Comparison of ENCODE assay signal across 1 cellular context in the genomic region with DNA sequence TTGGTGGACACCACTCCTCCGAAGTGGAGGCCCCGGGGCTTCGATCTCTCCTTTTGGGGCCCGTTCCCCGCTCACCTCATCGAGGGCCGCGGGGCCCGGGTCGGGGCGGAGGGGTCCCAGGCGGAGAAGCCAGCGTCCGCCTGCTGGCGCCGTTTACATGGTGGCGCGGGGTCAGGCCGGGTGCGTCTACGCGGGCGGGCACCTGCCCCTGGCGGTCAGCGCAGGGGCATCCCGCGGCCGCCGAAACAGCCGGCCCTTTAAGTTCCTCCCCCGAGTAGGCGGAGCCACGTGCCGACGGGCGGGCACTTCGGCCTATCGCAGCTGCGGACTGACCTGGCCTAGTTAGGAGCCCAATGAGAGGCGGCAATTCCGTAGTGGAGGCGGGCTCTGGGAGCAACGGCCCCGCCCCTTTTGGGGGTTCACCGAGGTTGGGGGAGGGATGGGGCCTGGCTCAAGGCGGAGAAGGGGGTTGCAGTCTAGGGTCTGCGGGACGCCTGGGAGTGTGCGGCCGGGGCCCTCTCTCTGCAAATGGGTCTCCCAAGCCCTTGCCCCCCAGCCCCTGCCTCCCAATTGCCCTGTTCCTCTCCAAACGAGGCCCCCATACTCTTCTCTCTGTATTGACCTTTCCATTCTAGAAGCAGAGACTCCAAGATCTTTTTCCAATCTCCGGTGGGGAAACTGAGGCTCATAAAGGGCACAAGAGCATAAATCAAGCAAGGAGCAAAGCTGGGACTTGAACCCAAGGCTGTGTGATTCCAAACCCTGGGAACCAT.
TF ChIP-seq lines count a peak whose summit lies in the region.

A gene with protein sequence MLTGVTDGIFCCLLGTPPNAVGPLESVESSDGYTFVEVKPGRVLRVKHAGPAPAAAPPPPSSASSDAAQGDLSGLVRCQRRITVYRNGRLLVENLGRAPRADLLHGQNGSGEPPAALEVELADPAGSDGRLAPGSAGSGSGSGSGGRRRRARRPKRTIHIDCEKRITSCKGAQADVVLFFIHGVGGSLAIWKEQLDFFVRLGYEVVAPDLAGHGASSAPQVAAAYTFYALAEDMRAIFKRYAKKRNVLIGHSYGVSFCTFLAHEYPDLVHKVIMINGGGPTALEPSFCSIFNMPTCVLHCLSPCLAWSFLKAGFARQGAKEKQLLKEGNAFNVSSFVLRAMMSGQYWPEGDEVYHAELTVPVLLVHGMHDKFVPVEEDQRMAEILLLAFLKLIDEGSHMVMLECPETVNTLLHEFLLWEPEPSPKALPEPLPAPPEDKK (minus strand): TSS at position 259 of the 773 bp plus-strand sequence. CDS start 1,809 bp downstream, outside the sequence.

TF ChIP-seq in K562, 482 proteins besides CTCF, POLR2A, EP300 and RAD21 (continued from another document and continues in another):
- TF ChIP-seq, protein P1, sequence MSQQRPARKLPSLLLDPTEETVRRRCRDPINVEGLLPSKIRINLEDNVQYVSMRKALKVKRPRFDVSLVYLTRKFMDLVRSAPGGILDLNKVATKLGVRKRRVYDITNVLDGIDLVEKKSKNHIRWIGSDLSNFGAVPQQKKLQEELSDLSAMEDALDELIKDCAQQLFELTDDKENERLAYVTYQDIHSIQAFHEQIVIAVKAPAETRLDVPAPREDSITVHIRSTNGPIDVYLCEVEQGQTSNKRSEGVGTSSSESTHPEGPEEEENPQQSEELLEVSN (IDR thresholded peaks at IDR 0.05; ENCODE audit: borderline replicate concordance in 1 of 2, extremely low read depth in 1 of 2, insufficient read depth in 1 of 2, insufficient read length in 1 of 2, low read depth in 1 of 2, low read length in 1 of 2, poor library complexity in 1 of 2, severe bottlenecking in 1 of 2): peak; percentile 19 to 72
- TF ChIP-seq ZNF12 (CRISPR knock-in tag; IDR thresholded peaks at IDR 0.05) (no peak), ZNF23 (CRISPR knock-in tag; IDR thresholded peaks at IDR 0.05) (no peak), KAT7 (CRISPR knock-in tag; IDR thresholded peaks at IDR 0.05; ENCODE audit: borderline replicate concordance) (peak; percentile 38; the same call in 1 of the 2 replicates), FOXK1 (CRISPR knock-in tag; IDR thresholded peaks at IDR 0.05; ENCODE audit: borderline replicate concordance) (peak; percentile 90; the same call in 1 of the 2 replicates), FIP1L1 (IDR thresholded peaks at IDR 0.05; ENCODE audit: low read depth, low read length, poor library complexity, severe bottlenecking) (peak; percentile 64), XRCC5 (IDR thresholded peaks at IDR 0.05; ENCODE audit: low read depth, low read length) (peak; percentile 55; the same call in 1 of the 2 replicates), SRSF3 (IDR thresholded peaks at IDR 0.05; ENCODE audit: insufficient read depth, low read length) (no peak), SIN3A (IDR thresholded peaks at IDR 0.05; ENCODE audit: borderline replicate concordance in 2 of 2, control insufficient read depth in 1 of 2, low read depth in 2 of 2, low read length in 2 of 2) (0 out of 4 replicates have a peak, but pooled peaks of 1 of the 2 experiments have one; percentile 21), SRSF9 (IDR thresholded peaks at IDR 0.05; ENCODE audit: borderline replicate concordance, low read depth, low read length) (no peak), CREM (IDR thresholded peaks at IDR 0.05; ENCODE audit: low read depth) (peak; percentile 91), TFAM (CRISPR knock-in tag; conservative IDR thresholded peaks at IDR 0.05) (no peak), ZNF253 (CRISPR knock-in tag; conservative IDR thresholded peaks at IDR 0.05) (no peak), YBX1 (IDR thresholded peaks at IDR 0.05) (no peak), TCFL5 (CRISPR knock-in tag; conservative IDR thresholded peaks at IDR 0.05) (no peak), WHSC1 (IDR thresholded peaks at IDR 0.05; ENCODE audit: low read length) (no peak), XRCC3 (IDR thresholded peaks at IDR 0.05) (no peak), SRSF1 (IDR thresholded peaks at IDR 0.05; ENCODE audit: low read depth, low read length) (no peak), ASH1L (IDR thresholded peaks at IDR 0.05; ENCODE audit: borderline replicate concordance, low read depth, partially characterized antibody) (peak; percentile 83), RUNX1 (IDR thresholded peaks at IDR 0.05; ENCODE audit: low read depth) (no peak), MCM7 (IDR thresholded peaks at IDR 0.05) (no peak), HDAC6 (IDR thresholded peaks at IDR 0.05; ENCODE audit: low read depth, low read length) (no peak), ATF7 (IDR thresholded peaks at IDR 0.05) (peak; percentile 70), ESRRA (IDR thresholded peaks at IDR 0.05; ENCODE audit: borderline replicate concordance, low read depth) (peak; percentile 61; the same call in 1 of the 2 replicates), MYC (IDR thresholded peaks at IDR 0.05; ENCODE audit: low read depth, low read length) (peak; percentile 51), MYC (CRISPR knock-in tag; IDR thresholded peaks at IDR 0.05; ENCODE audit: borderline replicate concordance, low read depth) (no peak), ZNF668 (CRISPR knock-in tag; IDR thresholded peaks at IDR 0.05) (no peak), RHOXF2B (CRISPR knock-in tag; conservative IDR thresholded peaks at IDR 0.05) (no peak), YY1 (IDR thresholded peaks at IDR 0.05; ENCODE audit: borderline replicate concordance in 1 of 3, control insufficient read depth in 1 of 3, extremely low read depth in 1 of 3, insufficient read depth in 3 of 3, insufficient read length in 1 of 3, insufficient replicate concordance in 2 of 3, low read depth in 1 of 3, low read length in 2 of 3) (peak in 2 of 3 experiments; percentile 53 to 63), CBX2 (IDR thresholded peaks at IDR 0.05; ENCODE audit: insufficient read depth, low read length, poor library complexity, severe bottlenecking) (no peak), PTRF (tag; IDR thresholded peaks at IDR 0.05) (no peak)
- TF ChIP-seq, protein P2, sequence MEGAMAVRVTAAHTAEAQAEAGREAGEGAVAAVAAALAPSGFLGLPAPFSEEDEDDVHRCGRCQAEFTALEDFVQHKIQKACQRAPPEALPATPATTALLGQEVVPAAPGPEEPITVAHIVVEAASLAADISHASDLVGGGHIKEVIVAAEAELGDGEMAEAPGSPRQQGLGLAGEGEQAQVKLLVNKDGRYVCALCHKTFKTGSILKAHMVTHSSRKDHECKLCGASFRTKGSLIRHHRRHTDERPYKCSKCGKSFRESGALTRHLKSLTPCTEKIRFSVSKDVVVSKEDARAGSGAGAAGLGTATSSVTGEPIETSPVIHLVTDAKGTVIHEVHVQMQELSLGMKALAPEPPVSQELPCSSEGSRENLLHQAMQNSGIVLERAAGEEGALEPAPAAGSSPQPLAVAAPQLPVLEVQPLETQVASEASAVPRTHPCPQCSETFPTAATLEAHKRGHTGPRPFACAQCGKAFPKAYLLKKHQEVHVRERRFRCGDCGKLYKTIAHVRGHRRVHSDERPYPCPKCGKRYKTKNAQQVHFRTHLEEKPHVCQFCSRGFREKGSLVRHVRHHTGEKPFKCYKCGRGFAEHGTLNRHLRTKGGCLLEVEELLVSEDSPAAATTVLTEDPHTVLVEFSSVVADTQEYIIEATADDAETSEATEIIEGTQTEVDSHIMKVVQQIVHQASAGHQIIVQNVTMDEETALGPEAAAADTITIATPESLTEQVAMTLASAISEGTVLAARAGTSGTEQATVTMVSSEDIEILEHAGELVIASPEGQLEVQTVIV (CRISPR knock-in tag; IDR thresholded peaks at IDR 0.05; ENCODE audit: borderline replicate concordance): no peak
- TF ChIP-seq, protein P3, sequence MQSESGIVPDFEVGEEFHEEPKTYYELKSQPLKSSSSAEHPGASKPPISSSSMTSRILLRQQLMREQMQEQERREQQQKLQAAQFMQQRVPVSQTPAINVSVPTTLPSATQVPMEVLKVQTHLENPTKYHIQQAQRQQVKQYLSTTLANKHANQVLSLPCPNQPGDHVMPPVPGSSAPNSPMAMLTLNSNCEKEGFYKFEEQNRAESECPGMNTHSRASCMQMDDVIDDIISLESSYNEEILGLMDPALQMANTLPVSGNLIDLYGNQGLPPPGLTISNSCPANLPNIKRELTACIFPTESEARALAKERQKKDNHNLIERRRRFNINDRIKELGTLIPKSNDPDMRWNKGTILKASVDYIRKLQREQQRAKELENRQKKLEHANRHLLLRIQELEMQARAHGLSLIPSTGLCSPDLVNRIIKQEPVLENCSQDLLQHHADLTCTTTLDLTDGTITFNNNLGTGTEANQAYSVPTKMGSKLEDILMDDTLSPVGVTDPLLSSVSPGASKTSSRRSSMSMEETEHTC (IDR thresholded peaks at IDR 0.05): no peak
- TF ChIP-seq, protein P4, sequence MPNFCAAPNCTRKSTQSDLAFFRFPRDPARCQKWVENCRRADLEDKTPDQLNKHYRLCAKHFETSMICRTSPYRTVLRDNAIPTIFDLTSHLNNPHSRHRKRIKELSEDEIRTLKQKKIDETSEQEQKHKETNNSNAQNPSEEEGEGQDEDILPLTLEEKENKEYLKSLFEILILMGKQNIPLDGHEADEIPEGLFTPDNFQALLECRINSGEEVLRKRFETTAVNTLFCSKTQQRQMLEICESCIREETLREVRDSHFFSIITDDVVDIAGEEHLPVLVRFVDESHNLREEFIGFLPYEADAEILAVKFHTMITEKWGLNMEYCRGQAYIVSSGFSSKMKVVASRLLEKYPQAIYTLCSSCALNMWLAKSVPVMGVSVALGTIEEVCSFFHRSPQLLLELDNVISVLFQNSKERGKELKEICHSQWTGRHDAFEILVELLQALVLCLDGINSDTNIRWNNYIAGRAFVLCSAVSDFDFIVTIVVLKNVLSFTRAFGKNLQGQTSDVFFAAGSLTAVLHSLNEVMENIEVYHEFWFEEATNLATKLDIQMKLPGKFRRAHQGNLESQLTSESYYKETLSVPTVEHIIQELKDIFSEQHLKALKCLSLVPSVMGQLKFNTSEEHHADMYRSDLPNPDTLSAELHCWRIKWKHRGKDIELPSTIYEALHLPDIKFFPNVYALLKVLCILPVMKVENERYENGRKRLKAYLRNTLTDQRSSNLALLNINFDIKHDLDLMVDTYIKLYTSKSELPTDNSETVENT (CRISPR knock-in tag; IDR thresholded peaks at IDR 0.05): 0 out of 2 replicates have a peak, but pooled peaks have one; percentile 21
- TF ChIP-seq, protein P5, sequence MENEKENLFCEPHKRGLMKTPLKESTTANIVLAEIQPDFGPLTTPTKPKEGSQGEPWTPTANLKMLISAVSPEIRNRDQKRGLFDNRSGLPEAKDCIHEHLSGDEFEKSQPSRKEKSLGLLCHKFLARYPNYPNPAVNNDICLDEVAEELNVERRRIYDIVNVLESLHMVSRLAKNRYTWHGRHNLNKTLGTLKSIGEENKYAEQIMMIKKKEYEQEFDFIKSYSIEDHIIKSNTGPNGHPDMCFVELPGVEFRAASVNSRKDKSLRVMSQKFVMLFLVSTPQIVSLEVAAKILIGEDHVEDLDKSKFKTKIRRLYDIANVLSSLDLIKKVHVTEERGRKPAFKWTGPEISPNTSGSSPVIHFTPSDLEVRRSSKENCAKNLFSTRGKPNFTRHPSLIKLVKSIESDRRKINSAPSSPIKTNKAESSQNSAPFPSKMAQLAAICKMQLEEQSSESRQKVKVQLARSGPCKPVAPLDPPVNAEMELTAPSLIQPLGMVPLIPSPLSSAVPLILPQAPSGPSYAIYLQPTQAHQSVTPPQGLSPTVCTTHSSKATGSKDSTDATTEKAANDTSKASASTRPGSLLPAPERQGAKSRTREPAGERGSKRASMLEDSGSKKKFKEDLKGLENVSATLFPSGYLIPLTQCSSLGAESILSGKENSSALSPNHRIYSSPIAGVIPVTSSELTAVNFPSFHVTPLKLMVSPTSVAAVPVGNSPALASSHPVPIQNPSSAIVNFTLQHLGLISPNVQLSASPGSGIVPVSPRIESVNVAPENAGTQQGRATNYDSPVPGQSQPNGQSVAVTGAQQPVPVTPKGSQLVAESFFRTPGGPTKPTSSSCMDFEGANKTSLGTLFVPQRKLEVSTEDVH (IDR thresholded peaks at IDR 0.05; ENCODE audit: low read depth, partially characterized antibody): no peak
- TF ChIP-seq, protein P6, sequence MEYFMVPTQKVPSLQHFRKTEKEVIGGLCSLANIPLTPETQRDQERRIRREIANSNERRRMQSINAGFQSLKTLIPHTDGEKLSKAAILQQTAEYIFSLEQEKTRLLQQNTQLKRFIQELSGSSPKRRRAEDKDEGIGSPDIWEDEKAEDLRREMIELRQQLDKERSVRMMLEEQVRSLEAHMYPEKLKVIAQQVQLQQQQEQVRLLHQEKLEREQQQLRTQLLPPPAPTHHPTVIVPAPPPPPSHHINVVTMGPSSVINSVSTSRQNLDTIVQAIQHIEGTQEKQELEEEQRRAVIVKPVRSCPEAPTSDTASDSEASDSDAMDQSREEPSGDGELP (CRISPR knock-in tag; IDR thresholded peaks at IDR 0.05; ENCODE audit: borderline replicate concordance): peak; percentile 90
- TF ChIP-seq, protein P7, sequence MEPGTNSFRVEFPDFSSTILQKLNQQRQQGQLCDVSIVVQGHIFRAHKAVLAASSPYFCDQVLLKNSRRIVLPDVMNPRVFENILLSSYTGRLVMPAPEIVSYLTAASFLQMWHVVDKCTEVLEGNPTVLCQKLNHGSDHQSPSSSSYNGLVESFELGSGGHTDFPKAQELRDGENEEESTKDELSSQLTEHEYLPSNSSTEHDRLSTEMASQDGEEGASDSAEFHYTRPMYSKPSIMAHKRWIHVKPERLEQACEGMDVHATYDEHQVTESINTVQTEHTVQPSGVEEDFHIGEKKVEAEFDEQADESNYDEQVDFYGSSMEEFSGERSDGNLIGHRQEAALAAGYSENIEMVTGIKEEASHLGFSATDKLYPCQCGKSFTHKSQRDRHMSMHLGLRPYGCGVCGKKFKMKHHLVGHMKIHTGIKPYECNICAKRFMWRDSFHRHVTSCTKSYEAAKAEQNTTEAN (CRISPR knock-in tag; IDR thresholded peaks at IDR 0.05): no peak
- TF ChIP-seq, protein P8, sequence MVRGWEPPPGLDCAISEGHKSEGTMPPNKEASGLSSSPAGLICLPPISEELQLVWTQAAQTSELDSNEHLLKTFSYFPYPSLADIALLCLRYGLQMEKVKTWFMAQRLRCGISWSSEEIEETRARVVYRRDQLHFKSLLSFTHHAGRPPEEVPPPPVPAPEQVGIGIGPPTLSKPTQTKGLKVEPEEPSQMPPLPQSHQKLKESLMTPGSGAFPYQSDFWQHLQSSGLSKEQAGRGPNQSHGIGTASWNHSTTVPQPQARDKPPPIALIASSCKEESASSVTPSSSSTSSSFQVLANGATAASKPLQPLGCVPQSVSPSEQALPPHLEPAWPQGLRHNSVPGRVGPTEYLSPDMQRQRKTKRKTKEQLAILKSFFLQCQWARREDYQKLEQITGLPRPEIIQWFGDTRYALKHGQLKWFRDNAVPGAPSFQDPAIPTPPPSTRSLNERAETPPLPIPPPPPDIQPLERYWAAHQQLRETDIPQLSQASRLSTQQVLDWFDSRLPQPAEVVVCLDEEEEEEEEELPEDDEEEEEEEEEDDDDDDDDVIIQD (CRISPR knock-in tag; IDR thresholded peaks at IDR 0.05): no peak
